15 cellular contexts compared by ENCODE assay signal in genomic region chr10:14240253-14241189, GRCh38.
A peak's percentile ranks its signal among the peaks of the same experiment; 100 is the strongest.
DNase-seq lines count a peak whose midpoint lies in the region; ATAC-seq, FAIRE-seq and TF ChIP-seq lines count a peak whose summit lies in the region.
"Had no signal": no experiment of that assay in that cellular context is flagged by ENCODE, and none has a peak within 500 bp of the region (broad histone marks: within the 10 kb centered on the region; RNA-seq: fewer than 3 reads in every experiment).

No MANE protein-coding gene starts in this region.

- H3K36me3 ChIP-seq in naive thymus-derived CD4-positive, alpha-beta T cell (ENCODE audit: control insufficient read depth in 2 of 3, insufficient read depth in 3 of 3, low read length in 3 of 3) = no peaks in the 10 kb centered on the region
- H3K36me3 ChIP-seq: right atrium auricular region, upper lobe of left lung had no signal

- peaks cover 8 to 32% (median 20%) of the 10 kb centered on the region in 5 donors for H3K27me3 Mint-ChIP-seq in naive thymus-derived CD4-positive, alpha-beta T cell

- H3K9me3 ChIP-seq in naive thymus-derived CD4-positive, alpha-beta T cell (ENCODE audit: control insufficient read depth in 2 of 3, low read length in 3 of 3) = no peaks in the 10 kb centered on the region
- H3K9me3 ChIP-seq: right atrium auricular region, upper lobe of left lung had no signal

- intact Hi-C loops in naive thymus-derived CD4-positive, alpha-beta T cell (cut with micrococcal nuclease) = no loop called here

- H3K4me1 Mint-ChIP-seq in naive thymus-derived CD4-positive, alpha-beta T cell = peaks cover 0 to 8% (median 4%) of the 10 kb centered on the region in 7 donors

- CTCF ChIA-PET in naive thymus-derived CD4-positive, alpha-beta T cell (lab: Charles Lee) = no interaction called here

- H3K36me3 Mint-ChIP-seq in naive thymus-derived CD4-positive, alpha-beta T cell = peaks cover 0 to 5% (median 0%) of the 10 kb centered on the region in 5 donors

- ATAC-seq in naive thymus-derived CD4-positive, alpha-beta T cell = no peak
- ATAC-seq in HG02973 (IDR thresholded peaks at IDR 0.05; ENCODE audit: unreplicated experiment) = no peak

- H3K4me3 Mint-ChIP-seq in naive thymus-derived CD4-positive, alpha-beta T cell = no peak overlapping the region

- peak; percentile 9 for TF ChIP-seq CTCF in D721Med (IDR thresholded peaks at IDR 0.05; ENCODE audit: insufficient read depth, missing control alignments)

- no peaks in the 10 kb centered on the region for H3K27me3 ChIP-seq in naive thymus-derived CD4-positive, alpha-beta T cell (ENCODE audit: control insufficient read depth in 2 of 2, insufficient read depth in 2 of 2, low read length in 2 of 2)
- H3K27me3 ChIP-seq: right atrium auricular region, upper lobe of left lung had no signal

- no peaks in the 10 kb centered on the region for H3K4me1 ChIP-seq in naive thymus-derived CD4-positive, alpha-beta T cell (ENCODE audit: control insufficient read depth in 2 of 2, insufficient read depth in 2 of 2, low read length in 2 of 2)
- H3K4me1 ChIP-seq: right atrium auricular region, upper lobe of left lung had no signal

- POLR2A ChIA-PET in naive thymus-derived CD4-positive, alpha-beta T cell (lab: Charles Lee) = no interaction called here

- DNase-seq in D721Med (ENCODE audit: insufficient read length, low spot score) = no peak
- DNase-seq in Jurkat, Clone E6-1 (ENCODE audit: low read depth, low spot score) = peak; percentile 11
- DNase-seq in astrocyte of the hippocampus (ENCODE audit: low read depth, low spot score) = peak; percentile 42
- DNase-seq in naive thymus-derived CD4-positive, alpha-beta T cell = peak in 5 of 9 donors; percentile 1 to 14 (median 13)
- DNase-seq in activated CD4-positive, CD25-positive, alpha-beta regulatory T cell treated with anti-CD3 and anti-CD28 coated beads, Interleukin-2, amount 50 U/mL, for 72 hours = no peak
- no peak for DNase-seq in NCI-H1930 (lab: John Stamatoyannopoulos, UW)
- DNase-seq: activated CD4-positive, alpha-beta T cell treated with anti-CD3 and anti-CD28 coated beads, Interleukin-2, amount 50 U/mL, for 4 hours; activated naive CD4-positive, alpha-beta T cell treated with Interleukin-2 at 50 U/mL for 16 hours; DND-41; mesenchymal stem cell; NK-92 treated with Interleukin-12 subunit alpha and Interleukin-12 subunit beta, amount 100 ng/mL, for 24 hours; upper lobe of left lung had no signal

- no peak overlapping the region for H3K4me3 ChIP-seq in Jurkat, Clone E6-1 (ENCODE audit: low read length)
- H3K4me3 ChIP-seq in naive thymus-derived CD4-positive, alpha-beta T cell (ENCODE audit: low read length) = no peak overlapping the region
- H3K4me3 ChIP-seq: coronary artery, right atrium auricular region, upper lobe of left lung had no signal

- H3K27ac Mint-ChIP-seq in naive thymus-derived CD4-positive, alpha-beta T cell = no peak overlapping the region

- peaks cover 0 to 9% (median 2%) of the 10 kb centered on the region in 11 donors for H3K9me3 Mint-ChIP-seq in naive thymus-derived CD4-positive, alpha-beta T cell

- no peak for FAIRE-seq in D721Med (lab: Jason Lieb, UNC)

- H3K27ac ChIP-seq in naive thymus-derived CD4-positive, alpha-beta T cell (ENCODE audit: low read depth, low read length) = no peak overlapping the region
- H3K27ac ChIP-seq: coronary artery, right atrium auricular region, upper lobe of left lung had no signal

Comparison
In these comparisons a context has a peak if more than half of its experiments do, and no peak if none do; other contexts are left out.
1. DNase-seq: peak in Jurkat, Clone E6-1 (single experiment), astrocyte of the hippocampus (single experiment) and naive thymus-derived CD4-positive, alpha-beta T cell (5 of 9); none in D721Med (single experiment), activated CD4-positive, CD25-positive, alpha-beta regulatory T cell treated with anti-CD3 and anti-CD28 coated beads, Interleukin-2, amount 50 U/mL, for 72 hours (single experiment) and NCI-H1930 (0 of 2).